15 cellular contexts compared by ENCODE assay signal in genomic region chr12:21439347-21439746, GRCh38. TPM values are rescaled to one million over a fixed set of nuclear protein-coding genes. Genes with fewer than 3 reads are reported as not detected.
A peak's percentile ranks its signal among the peaks of the same experiment; 100 is the strongest.
DNase-seq lines count a peak whose midpoint lies in the region; ATAC-seq, FAIRE-seq and TF ChIP-seq lines count a peak whose summit lies in the region.
"Had no signal": no experiment of that assay in that cellular context is flagged by ENCODE, and none has a peak within 500 bp of the region (broad histone marks: within the 10 kb centered on the region; RNA-seq: fewer than 3 reads in every experiment).

No MANE protein-coding gene starts in this region.

- no peaks in the 10 kb centered on the region for H3F3A ChIP-seq in smooth muscle cell (ENCODE audit: low read depth)

- H2AFZ ChIP-seq in smooth muscle cell (ENCODE audit: low read depth): no peak overlapping the region

- intact Hi-C loops in ovary (cut with DNase I): no loop called here

- TF ChIP-seq CTCF in smooth muscle cell (IDR thresholded peaks at IDR 0.05; ENCODE audit: borderline replicate concordance, insufficient read depth, poor library complexity, severe bottlenecking) (no peak), ovary (IDR thresholded peaks at IDR 0.05) (no peak)

- no peak for DNase-seq in activated T-cell treated with anti-CD3 and anti-CD28 coated beads, Interleukin-2, amount 50 U/mL, for 72 hours
- no peak for DNase-seq in activated T-cell treated with anti-CD3 and anti-CD28 coated beads, Interleukin-2, amount 50 U/mL, for 1 hour
- DNase-seq in SK-N-MC (ENCODE audit: low read depth, low spot score): no peak
- no peak for DNase-seq in central memory CD8-positive, alpha-beta T cell (ENCODE audit: low spot score in 2 of 2)
- DNase-seq in smooth muscle cell (lab: John Stamatoyannopoulos, UW; ENCODE audit: unreplicated experiment): no peak
- no peak for DNase-seq in ovary
- no peak for DNase-seq in H54 (ENCODE audit: insufficient read length, low spot score)
- no peak for DNase-seq in iPS-NIHi7 (ENCODE audit: extremely low spot score)
- DNase-seq: activated CD8-positive, alpha-beta memory T cell treated with anti-CD3 and anti-CD28 coated beads for 24 hours; cortex of kidney; lower lobe of right lung; NCI-H2029; NCI-H774; small intestine had no signal

- ATAC-seq in activated T-cell treated with anti-CD3 and anti-CD28 coated beads, Interleukin-2, amount 50 U/mL, for 72 hours (replicated peaks in 1 of 2): no peak
- ATAC-seq in central memory CD8-positive, alpha-beta T cell (replicated peaks; ENCODE audit: extremely low read depth, poor library complexity, severe bottlenecking): no peak
- ATAC-seq: lower lobe of right lung had no signal

- H3K79me2 ChIP-seq in smooth muscle cell (ENCODE audit: low read depth): peaks cover 26% of the 10 kb centered on the region

- H3K27me3 Mint-ChIP-seq in activated T-cell treated with anti-CD3 and anti-CD28 coated beads, Interleukin-2, amount 50 U/mL, for 72 hours (ENCODE audit: low read depth): no peaks in the 10 kb centered on the region
- H3K27me3 Mint-ChIP-seq in central memory CD8-positive, alpha-beta T cell: no peaks in the 10 kb centered on the region

- H3K4me1 ChIP-seq in smooth muscle cell (ENCODE audit: low read depth) (peaks cover 9% of the 10 kb centered on the region), ovary (ENCODE audit: insufficient read depth) (no peaks in the 10 kb centered on the region)

- H3K36me3 Mint-ChIP-seq in activated T-cell treated with anti-CD3 and anti-CD28 coated beads, Interleukin-2, amount 50 U/mL, for 72 hours (ENCODE audit: insufficient read depth in 2 of 2): peaks cover 16 to 20% of the 10 kb centered on the region in 2 donors
- H3K36me3 Mint-ChIP-seq in central memory CD8-positive, alpha-beta T cell (ENCODE audit: insufficient read depth): peaks cover 34% of the 10 kb centered on the region

- H3K36me3 ChIP-seq in SK-N-MC (ENCODE audit: insufficient read depth, low read length) (peaks cover 16% of the 10 kb centered on the region; the same call in 1 of the 2 replicates), smooth muscle cell (ENCODE audit: low read depth) (no peaks in the 10 kb centered on the region), ovary (no peaks in the 10 kb centered on the region)

- H3K27ac ChIP-seq in SK-N-MC (peak overlapping the region; percentile 87; the same call in 1 of the 2 replicates), smooth muscle cell (ENCODE audit: low read depth) (no peak overlapping the region), ovary (no peak overlapping the region)
- H3K27ac ChIP-seq: lower lobe of right lung, thoracic aorta had no signal

- H4K20me1 ChIP-seq in smooth muscle cell (ENCODE audit: low read depth): peaks cover 4% of the 10 kb centered on the region

- 96% methylated on average over 3 of the region's 3 CpGs for WGBS in smooth muscle cell (ENCODE audit: low lambda C conversion rate)
- WGBS in ovary, 3 donors: 88 to 93% (median 92%) methylated on average over 3 of the region's 3 CpGs

- no peak for TF ChIP-seq POLR2A in ovary (IDR thresholded peaks at IDR 0.05)
- TF ChIP-seq POLR2A in H54 (IDR thresholded peaks at IDR 0.05; ENCODE audit: low read depth, low read length): no peak

- peak overlapping the region; percentile 93 to 98 for H3K4me3 Mint-ChIP-seq in activated T-cell treated with anti-CD3 and anti-CD28 coated beads, Interleukin-2, amount 50 U/mL, for 72 hours
- peak overlapping the region; percentile 90 for H3K4me3 Mint-ChIP-seq in central memory CD8-positive, alpha-beta T cell

- H3K9ac ChIP-seq in SK-N-MC (ENCODE audit: insufficient read length): peak overlapping the region; percentile 90
- no peak overlapping the region for H3K9ac ChIP-seq in smooth muscle cell (ENCODE audit: low read depth)

- H3K9me3 Mint-ChIP-seq in activated T-cell treated with anti-CD3 and anti-CD28 coated beads, Interleukin-2, amount 50 U/mL, for 72 hours: no peaks in the 10 kb centered on the region
- no peaks in the 10 kb centered on the region for H3K9me3 Mint-ChIP-seq in central memory CD8-positive, alpha-beta T cell

- H3K27ac Mint-ChIP-seq in activated T-cell treated with anti-CD3 and anti-CD28 coated beads, Interleukin-2, amount 50 U/mL, for 72 hours: peak overlapping the region; percentile 99
- peak overlapping the region; percentile 96 for H3K27ac Mint-ChIP-seq in central memory CD8-positive, alpha-beta T cell (ENCODE audit: low read depth)

- H3K4me3 ChIP-seq in SK-N-MC (peak overlapping the region; percentile 79), smooth muscle cell (no peak overlapping the region), ovary (no peak overlapping the region)

- H3K4me2 ChIP-seq in smooth muscle cell: peak overlapping the region; percentile 84

- H3K27me3 ChIP-seq in smooth muscle cell (ENCODE audit: low read depth): no peaks in the 10 kb centered on the region
- no peaks in the 10 kb centered on the region for H3K27me3 ChIP-seq in ovary

- no peak for FAIRE-seq in H54 (lab: Jason Lieb, UNC)
- FAIRE-seq: small intestine had no signal

- H3K4me1 Mint-ChIP-seq in activated T-cell treated with anti-CD3 and anti-CD28 coated beads, Interleukin-2, amount 50 U/mL, for 72 hours (ENCODE audit: low read depth): peaks cover 40% of the 10 kb centered on the region
- peaks cover 43% of the 10 kb centered on the region for H3K4me1 Mint-ChIP-seq in central memory CD8-positive, alpha-beta T cell

- TF ChIP-seq EP300 in ovary (IDR thresholded peaks at IDR 0.05): no peak

- no peaks in the 10 kb centered on the region for H3K9me3 ChIP-seq in SK-N-MC (ENCODE audit: low read depth, low read length)
- no peaks in the 10 kb centered on the region for H3K9me3 ChIP-seq in smooth muscle cell (replicated peaks; ENCODE audit: low read depth)
- no peaks in the 10 kb centered on the region for H3K9me3 ChIP-seq in ovary
- H3K9me3 ChIP-seq: lower lobe of right lung, thoracic aorta had no signal

RNA-seq across cellular contexts. Expression of gene PYROXD1, which starts 1.9 kb away (rescaled TPM):
- 10 to 100 TPM; 65.3 to 77.2 TPM for total RNA-seq in activated T-cell treated with anti-CD3 and anti-CD28 coated beads, Interleukin-2, amount 50 U/mL, for 72 hours
- total RNA-seq in smooth muscle cell (11.6 and 14.2 TPM in 2 replicates), ovary (10 to 100 TPM; 11.3 to 25.4 (median 15.8) TPM)
- polyA plus RNA-seq in smooth muscle cell (7.7 and 10.1 TPM in 2 replicates), ovary (1 to 10 TPM; 7.3 to 9.4 TPM)
